ENCODE assay signal across 16 cellular contexts in the genomic region with DNA sequence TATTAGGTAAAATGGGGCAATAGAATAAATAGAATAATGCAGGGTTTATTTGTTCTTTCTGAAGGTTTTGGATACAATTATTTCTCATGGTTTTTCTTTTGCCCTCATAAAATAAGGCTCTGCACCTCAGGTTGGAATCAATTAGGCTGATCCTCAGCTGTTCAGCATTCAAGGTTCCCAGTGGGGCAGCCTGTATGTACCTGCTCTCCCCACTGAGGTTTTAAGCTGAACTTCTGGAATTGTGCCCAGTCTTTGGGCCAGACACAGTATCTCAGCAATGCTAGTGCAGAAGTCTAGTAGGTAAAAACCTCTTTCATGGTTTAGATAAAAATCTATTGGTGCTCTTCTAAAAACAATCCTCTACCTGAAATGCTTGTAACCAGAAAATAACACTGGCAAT.
DNase-seq lines count a peak whose midpoint lies in the region; ATAC-seq and TF ChIP-seq lines count a peak whose summit lies in the region.
"Had no signal": no experiment of that assay in that cellular context is flagged by ENCODE, and none has a peak within 500 bp of the region (broad histone marks: within the 10 kb centered on the region; RNA-seq: fewer than 3 reads in every experiment).

No MANE protein-coding gene starts in this region.

- ATAC-seq in HG02678 (IDR thresholded peaks at IDR 0.05; ENCODE audit: unreplicated experiment) = no peak
- ATAC-seq: CD8-positive, alpha-beta T cell; GM12878 had no signal

- H3K27ac ChIP-seq in HEK293 (ENCODE audit: extremely low read depth, low read depth, low read length) = no peak overlapping the region
- H3K27ac ChIP-seq: PC-9 had no signal

- POLR2A ChIA-PET in HEK293 (lab: Yijun Ruan, JAX) = no interaction called here

- no peaks in the 10 kb centered on the region for H3K9me3 ChIP-seq in HEK293 (ENCODE audit: control insufficient read depth, insufficient read depth, low read depth, low read length)
- H3K9me3 ChIP-seq: HAP-1 had no signal

- no peak overlapping the region for H3K4me3 ChIP-seq in HEK293 (ENCODE audit: low read depth, low read length)
- H3K4me3 ChIP-seq: GM12878, HAP-1, PC-9 had no signal

- H3K27ac Mint-ChIP-seq in nephron = peak overlapping the region; percentile 66 to 76 (median 73)
- H3K27ac Mint-ChIP-seq: CD8-positive, alpha-beta T cell had no signal

- H3K4me1 ChIP-seq in HEK293 (ENCODE audit: control insufficient read depth, insufficient read depth, low read length) = peaks cover 25% of the 10 kb centered on the region
- H3K4me1 ChIP-seq: HAP-1 had no signal

- no peaks in the 10 kb centered on the region for H3K36me3 Mint-ChIP-seq in nephron (ENCODE audit: low read depth)
- H3K36me3 Mint-ChIP-seq: CD8-positive, alpha-beta T cell had no signal

- peak; percentile 38 for DNase-seq in NCI-H226
- peak; percentile 77 for DNase-seq in cerebellar cortex (ENCODE audit: low spot score)
- DNase-seq in activated naive CD4-positive, alpha-beta T cell (lab: John Stamatoyannopoulos, UW) = no peak
- DNase-seq in Kasumi-1 (lab: John Stamatoyannopoulos, UW) = no peak
- DNase-seq: CD8-positive, alpha-beta T cell; DMS153; Karpas-422; NCI-H1417 treated with DMSO at 0.1 percent for 48 hours; NCI-H2081; NCI-H446 treated with DMSO at 0.1 percent for 48 hours; PC-9 had no signal

- TF ChIP-seq CTCF in HEK293 (tag by site-specific recombination; IDR thresholded peaks at IDR 0.05) = no peak
- no peak for TF ChIP-seq CTCF in nephron (IDR thresholded peaks at IDR 0.05; ENCODE audit: unreplicated experiment in 3 of 3)

- H3K27me3 Mint-ChIP-seq in nephron (ENCODE audit: low read depth) = no peaks in the 10 kb centered on the region

- no peak overlapping the region for H3K4me3 Mint-ChIP-seq in nephron
- H3K4me3 Mint-ChIP-seq: CD8-positive, alpha-beta T cell had no signal

- peaks cover 54% of the 10 kb centered on the region for H3K4me1 Mint-ChIP-seq in nephron

- no peaks in the 10 kb centered on the region for H3K9me3 Mint-ChIP-seq in nephron
- H3K9me3 Mint-ChIP-seq: CD8-positive, alpha-beta T cell had no signal

- no peaks in the 10 kb centered on the region for H3K36me3 ChIP-seq in HEK293 (ENCODE audit: control insufficient read depth in 2 of 2, insufficient read depth in 1 of 2, low read length in 2 of 2)
- H3K36me3 ChIP-seq: HAP-1 had no signal

- CTCF ChIA-PET in HEK293 (lab: Yijun Ruan, JAX) = interaction anchor here (0.6 to 1.4 kb wide), 3 partner anchors 10 to 297 kb away, joined by 3 to 6 read pairs (median 6); no protein-coding TSS in a partner anchor

TF ChIP-seq in HEK293, 187 proteins besides CTCF, POLR2A, EP300 and RAD21:
- no peak for TF ChIP-seq ZNF585B (tag by site-specific recombination; IDR thresholded peaks at IDR 0.05)
- no peak for TF ChIP-seq ZNF146 (tag by site-specific recombination; IDR thresholded peaks at IDR 0.05)
- peak; percentile 78 for TF ChIP-seq PRDM10 (tag by site-specific recombination; IDR thresholded peaks at IDR 0.05)
- TF ChIP-seq KLF16 (tag by site-specific recombination; IDR thresholded peaks at IDR 0.05) = no peak
- TF ChIP-seq ZNF791 (tag by site-specific recombination; IDR thresholded peaks at IDR 0.05) = no peak

Comparison
In these comparisons a context has a peak if more than half of its experiments do, and no peak if none do; other contexts are left out.
1. DNase-seq: peak in NCI-H226 (single experiment) and cerebellar cortex (single experiment); none in activated naive CD4-positive, alpha-beta T cell (0 of 4) and Kasumi-1 (0 of 2).